ENCODE assay signal across 1 cellular context in the genomic region with DNA sequence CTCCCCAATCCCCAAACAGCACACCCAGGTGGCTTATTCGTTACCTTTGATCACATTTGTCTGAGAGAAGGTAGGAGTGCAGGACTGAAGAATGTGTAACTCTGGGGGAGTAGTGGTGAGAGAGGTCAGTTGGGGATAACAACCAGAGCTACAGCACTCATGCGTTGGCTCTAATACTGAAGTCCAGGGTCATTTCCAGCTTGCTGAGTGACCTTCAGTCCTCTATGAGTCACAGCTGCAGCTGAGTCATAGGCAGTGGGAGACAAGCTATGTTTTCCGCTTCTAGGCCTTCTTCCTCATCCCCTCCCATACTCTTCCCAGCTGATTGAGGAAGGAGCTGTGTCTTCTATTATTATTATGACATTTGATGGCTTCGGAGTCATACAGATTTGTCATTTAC.
TF ChIP-seq lines count a peak whose summit lies in the region.

No MANE protein-coding gene starts in this region.

TF ChIP-seq in K562, 482 proteins besides CTCF, POLR2A, EP300 and RAD21 (continued from another document):
- TF ChIP-seq SMARCE1 (IDR thresholded peaks at IDR 0.05) (peak; percentile 87; the same call in 1 of the 2 replicates), KDM1A (IDR thresholded peaks at IDR 0.05) (peak; percentile 7 to 54; a peak in 1 of 4 replicates), MAFK (IDR thresholded peaks at IDR 0.05; ENCODE audit: low read length) (peak; percentile 43; the same call in 1 of the 2 replicates), ZNF165 (CRISPR knock-in tag; IDR thresholded peaks at IDR 0.05; ENCODE audit: borderline replicate concordance) (no peak), RFX1 (IDR thresholded peaks at IDR 0.05) (no peak), NR2C2 (CRISPR knock-in tag; IDR thresholded peaks at IDR 0.05) (no peak), NR2C2 (tag; IDR thresholded peaks at IDR 0.05) (peak; percentile 68), ARID1B (IDR thresholded peaks at IDR 0.05) (peak; percentile 78), DPF2 (IDR thresholded peaks at IDR 0.05) (peak; percentile 78), SMARCC2 (IDR thresholded peaks at IDR 0.05; ENCODE audit: low read depth) (peak; percentile 54; the same call in 1 of the 2 replicates), JUND (IDR thresholded peaks at IDR 0.05; ENCODE audit: borderline replicate concordance, low read depth, low read length) (peak; percentile 97), JUND (tag; IDR thresholded peaks at IDR 0.05; ENCODE audit: borderline replicate concordance, low read depth, low read length) (peak; percentile 99), NR2C1 (IDR thresholded peaks at IDR 0.05) (peak; percentile 43; the same call in 1 of the 2 replicates), NR2C1 (tag; IDR thresholded peaks at IDR 0.05) (peak; percentile 75), JUNB (CRISPR knock-in tag; conservative IDR thresholded peaks at IDR 0.05) (0 out of 2 replicates have a peak, but pooled peaks have one; percentile 48), ATF7 (IDR thresholded peaks at IDR 0.05) (peak; percentile 70), FOS (IDR thresholded peaks at IDR 0.05; ENCODE audit: extremely low read depth, insufficient read length) (peak; percentile 75), TRIM24 (IDR thresholded peaks at IDR 0.05) (peak in 1 of 2 experiments; percentile 47; a peak in 1 of 4 replicates), RUNX1 (IDR thresholded peaks at IDR 0.05; ENCODE audit: low read depth) (no peak), ASH1L (IDR thresholded peaks at IDR 0.05; ENCODE audit: borderline replicate concordance, low read depth, partially characterized antibody) (no peak), ETV6 (IDR thresholded peaks at IDR 0.05; ENCODE audit: borderline replicate concordance in 1 of 2, low read depth in 2 of 2, low read length in 1 of 2) (0 out of 4 replicates have a peak, but pooled peaks of 1 of the 2 experiments have one; percentile 40), ETV6 (CRISPR knock-in tag; IDR thresholded peaks at IDR 0.05; ENCODE audit: borderline replicate concordance) (no peak), DACH1 (IDR thresholded peaks at IDR 0.05; ENCODE audit: partially characterized antibody) (peak; percentile 35), ESRRA (IDR thresholded peaks at IDR 0.05; ENCODE audit: borderline replicate concordance, low read depth) (peak; percentile 98), RHOXF2B (CRISPR knock-in tag; conservative IDR thresholded peaks at IDR 0.05) (no peak), NFE2 (IDR thresholded peaks at IDR 0.05; ENCODE audit: low read depth) (peak; percentile 58), HMG20B (CRISPR knock-in tag; IDR thresholded peaks at IDR 0.05) (no peak)
- TF ChIP-seq, protein P1, sequence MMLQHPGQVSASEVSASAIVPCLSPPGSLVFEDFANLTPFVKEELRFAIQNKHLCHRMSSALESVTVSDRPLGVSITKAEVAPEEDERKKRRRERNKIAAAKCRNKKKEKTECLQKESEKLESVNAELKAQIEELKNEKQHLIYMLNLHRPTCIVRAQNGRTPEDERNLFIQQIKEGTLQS (IDR thresholded peaks at IDR 0.05) = peak; percentile 93
- TF ChIP-seq, protein P1 (CRISPR knock-in tag; conservative IDR thresholded peaks at IDR 0.05) = peak; percentile 57; the same call in 1 of the 2 replicates
- TF ChIP-seq, protein P2, sequence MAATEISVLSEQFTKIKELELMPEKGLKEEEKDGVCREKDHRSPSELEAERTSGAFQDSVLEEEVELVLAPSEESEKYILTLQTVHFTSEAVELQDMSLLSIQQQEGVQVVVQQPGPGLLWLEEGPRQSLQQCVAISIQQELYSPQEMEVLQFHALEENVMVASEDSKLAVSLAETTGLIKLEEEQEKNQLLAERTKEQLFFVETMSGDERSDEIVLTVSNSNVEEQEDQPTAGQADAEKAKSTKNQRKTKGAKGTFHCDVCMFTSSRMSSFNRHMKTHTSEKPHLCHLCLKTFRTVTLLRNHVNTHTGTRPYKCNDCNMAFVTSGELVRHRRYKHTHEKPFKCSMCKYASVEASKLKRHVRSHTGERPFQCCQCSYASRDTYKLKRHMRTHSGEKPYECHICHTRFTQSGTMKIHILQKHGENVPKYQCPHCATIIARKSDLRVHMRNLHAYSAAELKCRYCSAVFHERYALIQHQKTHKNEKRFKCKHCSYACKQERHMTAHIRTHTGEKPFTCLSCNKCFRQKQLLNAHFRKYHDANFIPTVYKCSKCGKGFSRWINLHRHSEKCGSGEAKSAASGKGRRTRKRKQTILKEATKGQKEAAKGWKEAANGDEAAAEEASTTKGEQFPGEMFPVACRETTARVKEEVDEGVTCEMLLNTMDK (IDR thresholded peaks at IDR 0.05; ENCODE audit: borderline replicate concordance, insufficient read depth, low read depth, low read length, poor library complexity, severe bottlenecking) = no peak
- TF ChIP-seq, protein P3, sequence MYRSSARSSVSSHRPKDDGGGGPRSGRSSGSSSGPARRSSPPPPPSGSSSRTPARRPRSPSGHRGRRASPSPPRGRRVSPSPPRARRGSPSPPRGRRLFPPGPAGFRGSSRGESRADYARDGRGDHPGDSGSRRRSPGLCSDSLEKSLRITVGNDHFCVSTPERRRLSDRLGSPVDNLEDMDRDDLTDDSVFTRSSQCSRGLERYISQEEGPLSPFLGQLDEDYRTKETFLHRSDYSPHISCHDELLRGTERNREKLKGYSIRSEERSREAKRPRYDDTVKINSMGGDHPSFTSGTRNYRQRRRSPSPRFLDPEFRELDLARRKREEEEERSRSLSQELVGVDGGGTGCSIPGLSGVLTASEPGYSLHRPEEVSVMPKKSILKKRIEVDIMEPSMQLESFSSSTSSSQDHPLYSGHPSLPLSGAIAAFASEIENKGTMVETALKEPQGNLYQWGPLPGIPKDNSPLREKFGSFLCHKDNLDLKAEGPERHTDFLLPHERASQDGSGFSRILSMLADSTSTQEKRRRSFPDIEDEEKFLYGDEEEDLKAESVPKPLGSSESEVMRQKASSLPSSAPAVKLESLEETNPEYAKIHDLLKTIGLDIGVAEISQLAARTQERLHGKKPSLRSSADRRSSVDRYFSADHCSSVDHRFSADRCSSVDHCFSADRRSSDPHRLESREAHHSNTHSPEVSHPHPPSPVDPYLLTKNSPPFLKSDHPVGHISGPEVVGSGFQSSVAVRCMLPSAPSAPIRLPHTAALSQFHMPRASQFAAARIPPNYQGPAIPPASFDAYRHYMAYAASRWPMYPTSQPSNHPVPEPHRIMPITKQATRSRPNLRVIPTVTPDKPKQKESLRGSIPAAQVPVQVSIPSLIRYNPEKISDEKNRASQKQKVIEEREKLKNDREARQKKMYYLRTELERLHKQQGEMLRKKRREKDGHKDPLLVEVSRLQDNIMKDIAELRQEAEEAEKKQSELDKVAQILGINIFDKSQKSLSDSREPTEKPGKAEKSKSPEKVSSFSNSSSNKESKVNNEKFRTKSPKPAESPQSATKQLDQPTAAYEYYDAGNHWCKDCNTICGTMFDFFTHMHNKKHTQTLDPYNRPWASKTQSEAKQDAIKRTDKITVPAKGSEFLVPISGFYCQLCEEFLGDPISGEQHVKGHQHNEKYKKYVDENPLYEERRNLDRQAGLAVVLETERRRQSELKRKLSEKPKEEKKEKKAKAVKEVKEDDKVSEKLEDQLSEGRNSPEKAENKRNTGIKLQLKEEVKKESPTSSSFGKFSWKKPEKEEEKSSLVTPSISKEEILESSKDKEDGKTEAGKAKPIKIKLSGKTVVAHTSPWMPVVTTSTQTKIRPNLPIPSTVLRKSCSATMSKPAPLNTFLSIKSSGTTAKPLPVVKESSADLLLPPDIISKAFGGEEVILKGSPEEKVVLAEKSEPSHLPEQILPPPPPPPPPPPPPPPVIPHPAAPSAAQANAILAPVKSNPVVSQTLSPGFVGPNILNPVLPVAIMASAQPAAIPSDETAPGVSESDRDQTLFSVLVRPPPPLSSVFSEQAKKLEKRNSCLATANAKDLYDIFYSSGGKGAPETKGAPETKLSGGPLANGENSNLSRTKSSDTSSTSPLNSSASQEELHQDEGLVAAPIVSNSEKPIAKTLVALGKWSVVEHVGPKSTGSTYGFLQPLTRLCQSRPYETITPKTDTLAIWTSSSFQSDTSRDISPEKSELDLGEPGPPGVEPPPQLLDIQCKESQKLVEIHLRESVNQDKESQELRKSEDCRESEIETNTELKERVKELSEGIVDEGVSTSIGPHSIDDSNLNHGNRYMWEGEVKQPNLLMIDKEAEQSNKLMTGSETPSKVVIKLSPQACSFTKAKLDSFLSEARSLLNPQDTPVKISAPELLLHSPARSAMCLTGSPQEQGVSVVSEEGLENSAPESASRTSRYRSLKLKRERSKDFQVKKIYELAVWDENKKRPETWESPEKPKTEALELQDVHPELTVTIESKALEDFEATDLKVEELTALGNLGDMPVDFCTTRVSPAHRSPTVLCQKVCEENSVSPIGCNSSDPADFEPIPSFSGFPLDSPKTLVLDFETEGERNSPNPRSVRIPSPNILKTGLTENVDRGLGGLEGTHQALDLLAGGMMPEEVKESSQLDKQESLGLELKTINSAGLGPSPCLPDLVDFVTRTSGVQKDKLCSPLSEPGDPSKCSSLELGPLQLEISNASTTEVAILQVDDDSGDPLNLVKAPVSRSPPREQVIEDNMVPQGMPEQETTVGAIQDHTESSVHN (IDR thresholded peaks at IDR 0.05; ENCODE audit: borderline replicate concordance in 1 of 2, low read depth in 1 of 2) = 0 out of 4 replicates have a peak, but pooled peaks of 1 of the 2 experiments have one; percentile 51
